2 cellular contexts compared by ENCODE assay signal in genomic region chr18:48917579-48918101, GRCh38.
TF ChIP-seq lines count a peak whose summit lies in the region.

No MANE protein-coding gene starts in this region.

TF ChIP-seq in HCT116, 20 proteins besides CTCF, POLR2A, EP300 and RAD21:
- TF ChIP-seq JUND (IDR thresholded peaks at IDR 0.05) (no peak), YY1 (IDR thresholded peaks at IDR 0.05; ENCODE audit: extremely low read depth, insufficient replicate concordance, low read depth, low read length) (no peak), CBX3 (IDR thresholded peaks at IDR 0.05; ENCODE audit: low read depth) (no peak), FOSL1 (IDR thresholded peaks at IDR 0.05; ENCODE audit: low read depth) (no peak), CEBPB (IDR thresholded peaks at IDR 0.05; ENCODE audit: low read depth) (no peak), SP1 (IDR thresholded peaks at IDR 0.05; ENCODE audit: low read depth) (no peak), SRF (IDR thresholded peaks at IDR 0.05; ENCODE audit: low read depth) (no peak), EGR1 (IDR thresholded peaks at IDR 0.05; ENCODE audit: low read depth) (no peak), ZBTB33 (IDR thresholded peaks at IDR 0.05; ENCODE audit: extremely low read depth, insufficient replicate concordance, low read length) (no peak), ELF1 (IDR thresholded peaks at IDR 0.05; ENCODE audit: borderline replicate concordance, low read depth) (no peak), ZFX (IDR thresholded peaks at IDR 0.05) (no peak), POLR2AphosphoS5 (IDR thresholded peaks at IDR 0.05; ENCODE audit: low read depth, low read length) (no peak), SIN3A (IDR thresholded peaks at IDR 0.05; ENCODE audit: low read depth) (no peak), EZH2phosphoT487 (IDR thresholded peaks at IDR 0.05; ENCODE audit: borderline replicate concordance) (no peak), ATF3 (IDR thresholded peaks at IDR 0.05) (no peak), EZH2 (IDR thresholded peaks at IDR 0.05) (no peak), TCF7L2 (IDR thresholded peaks at IDR 0.05; ENCODE audit: borderline replicate concordance, extremely low read depth, insufficient read depth, insufficient read length) (no peak), ZNF274 (IDR thresholded peaks at IDR 0.05; ENCODE audit: low read depth, low read length) (no peak), REST (IDR thresholded peaks at IDR 0.05; ENCODE audit: low read depth) (no peak), MAX (IDR thresholded peaks at IDR 0.05) (no peak)

TF ChIP-seq in HepG2, 621 proteins besides CTCF, POLR2A, EP300 and RAD21:
- TF ChIP-seq SOX5 (CRISPR knock-in tag; IDR thresholded peaks at IDR 0.05; ENCODE audit: borderline replicate concordance) (no peak), AGO2 (optimal IDR thresholded peaks at IDR 0.05; ENCODE audit: low read depth, low read length) (peak; percentile 79), TAF1 (CRISPR knock-in tag; IDR thresholded peaks at IDR 0.05) (no peak), ZNF276 (CRISPR knock-in tag; IDR thresholded peaks at IDR 0.05; ENCODE audit: low read depth) (no peak), BCL6 (CRISPR knock-in tag; IDR thresholded peaks at IDR 0.05) (no peak), ZNF513 (CRISPR knock-in tag; conservative IDR thresholded peaks at IDR 0.05) (no peak)
